8 cellular contexts compared by ENCODE assay signal in genomic region chr12:49188916-49189367, GRCh38. TPM values are rescaled to one million over a fixed set of nuclear protein-coding genes. Genes with fewer than 3 reads are reported as not detected.
DNase-seq lines count a peak whose midpoint lies in the region; ATAC-seq and TF ChIP-seq lines count a peak whose summit lies in the region.

TSS of gene TUBA1A (minus strand) at chr12:49189080. CDS start at chr12:49188979, 101 bp downstream.

- peak within 1 kb of the TSS; percentile 82 to 89 for H3K27ac ChIP-seq in liver (ENCODE audit: low read depth in 1 of 2, low read length in 2 of 2)

- H3K36me3 ChIP-seq in BJ (ENCODE audit: control insufficient read depth, insufficient read depth, low read length) (peaks cover 5% of the 10 kb centered on the region), liver (ENCODE audit: control insufficient read depth in 4 of 4, insufficient read depth in 3 of 4, low read depth in 1 of 4, low read length in 3 of 4) (peaks cover 0 to 3% (median 0%) of the 10 kb centered on the region in 4 donors)

- TF ChIP-seq RAD21 in liver (IDR thresholded peaks at IDR 0.05), result no peak

- peak; percentile 98 for DNase-seq in BJ (ENCODE audit: low read depth)
- peak; percentile 100 for DNase-seq in NCI-H69 (lab: John Stamatoyannopoulos, UW)
- peak; percentile 62 to 88 for DNase-seq in activated CD4-positive, alpha-beta T cell treated with anti-CD3 and anti-CD28 coated beads, Interleukin-2, amount 50 U/mL, for 24 hours (ENCODE audit: low read depth in 1 of 2, low spot score in 1 of 2)
- peak; percentile 99 to 100 for DNase-seq in dermis microvascular lymphatic vessel endothelial cell (ENCODE audit: low read depth in 2 of 2)
- peak; percentile 71 to 85 for DNase-seq in stimulated activated CD4-positive, alpha-beta T cell treated with anti-CD3 and anti-CD28 coated beads, Interleukin-4, amount 100 ng/mL, for 4 hours

- H3K27me3 ChIP-seq in BJ (ENCODE audit: control insufficient read depth, insufficient read depth, low read length) (no peaks in the 10 kb centered on the region), liver (ENCODE audit: control insufficient read depth in 4 of 4, insufficient read depth in 4 of 4, low read length in 3 of 4) (peaks cover 0 to 4% (median under 1%) of the 10 kb centered on the region in 4 donors)

- H3K9me3 ChIP-seq in liver (ENCODE audit: control insufficient read depth in 4 of 4, low read length in 3 of 4), result no peaks in the 10 kb centered on the region

- H3K4me3 ChIP-seq in BJ (ENCODE audit: low read depth, low read length) (peak within 1 kb of the TSS; percentile 97), liver (ENCODE audit: low read depth in 1 of 3, low read length in 3 of 3) (peak within 1 kb of the TSS; percentile 14 to 62 (median 52))

- ATAC-seq in GM19324 (IDR thresholded peaks at IDR 0.05; ENCODE audit: low FRiP score, unreplicated experiment), result peak; percentile 85
- peak; percentile 92 for ATAC-seq in HG03520 (IDR thresholded peaks at IDR 0.05; ENCODE audit: unreplicated experiment)

- H3K9ac ChIP-seq in liver (ENCODE audit: low read depth in 1 of 2, low read length in 2 of 2), result peak within 1 kb of the TSS; percentile 12 to 78

- WGBS in liver, result 2% methylated on average over 26 of the region's 26 CpGs

- no peak for TF ChIP-seq CTCF in BJ (IDR thresholded peaks at IDR 0.05; ENCODE audit: insufficient read depth, low read depth, low read length)
- TF ChIP-seq CTCF in liver (IDR thresholded peaks at IDR 0.05; ENCODE audit: low read depth, low read length, missing input control), result no peak

- peaks cover 0 to 14% (median 5%) of the 10 kb centered on the region in 4 donors for H3K4me1 ChIP-seq in liver (ENCODE audit: control insufficient read depth in 4 of 4, insufficient read depth in 4 of 4, low read length in 3 of 4)

- CTCF ChIA-PET in BJ (lab: Yijun Ruan, JAX), result interaction anchor here (0.6 to 2.4 kb wide), 10 partner anchors 35 to 131 kb away, joined by 3 to 7 read pairs (median 4); no protein-coding TSS in a partner anchor

- POLR2A ChIA-PET in BJ (lab: Charles Lee), result interaction anchor here (0.6 to 2.6 kb wide), 6 partner anchors 16 to 80 kb away, joined by 3 to 14 read pairs (median 4); partner anchors contain the start of gene TUBA1B

TF ChIP-seq in liver, 16 proteins besides CTCF, POLR2A, EP300 and RAD21:
- TF ChIP-seq NR2F2 (IDR thresholded peaks at IDR 0.05) (no peak), YY1 (IDR thresholded peaks at IDR 0.05) (peak; percentile 81), FOXA1 (IDR thresholded peaks at IDR 0.05) (no peak), ZBTB33 (IDR thresholded peaks at IDR 0.05) (no peak), HNF4A (conservative IDR thresholded peaks at IDR 0.05) (no peak), GABPA (IDR thresholded peaks at IDR 0.05 in 1 of 2, conservative IDR thresholded peaks at IDR 0.05 in 1 of 2) (no peak), FOXA2 (IDR thresholded peaks at IDR 0.05) (no peak), SP1 (IDR thresholded peaks at IDR 0.05) (peak; percentile 56), RXRA (IDR thresholded peaks at IDR 0.05) (no peak), ATF3 (IDR thresholded peaks at IDR 0.05) (no peak), TAF1 (conservative IDR thresholded peaks at IDR 0.05) (peak; percentile 76), MAX (IDR thresholded peaks at IDR 0.05) (no peak), HNF4G (IDR thresholded peaks at IDR 0.05) (no peak), JUND (IDR thresholded peaks at IDR 0.05) (peak; percentile 26 to 35), EGR1 (IDR thresholded peaks at IDR 0.05; ENCODE audit: low read depth in 2 of 2) (no peak), REST (IDR thresholded peaks at IDR 0.05) (no peak)

RNA-seq across cellular contexts. Expression of gene TUBA1A, which starts in this region (rescaled TPM):
- 616 and 820 TPM in 2 replicates for polyA plus RNA-seq in BJ (2011; rRNA removed)
- 327 and 570 TPM in 2 replicates for polyA minus RNA-seq in BJ (2011; rRNA and poly(A)+ RNA removed)
- 771 and 815 TPM in 2 replicates for total RNA-seq in dermis microvascular lymphatic vessel endothelial cell
- 10 to 100 TPM; 14.8 to 28.0 TPM for total RNA-seq in liver
- polyA plus RNA-seq in liver, result 10 to 100 TPM in 1 of 2 donors, 1 to 10 TPM in 1; 4.2 to 17.5 TPM

Comparison
In these comparisons a context has a peak if more than half of its experiments do, and no peak if none do; other contexts are left out.
1. Peak in every context shown above with its lines: DNase-seq, ATAC-seq, H3K4me3 ChIP-seq and H3K27ac ChIP-seq.
2. RNA of gene TUBA1A (total RNA-seq): 771 to 815 TPM in dermis microvascular lymphatic vessel endothelial cell; 14.8 to 28.0 TPM in liver; every median in the first group is over 10 times any median in the second.
3. RNA of gene TUBA1A (polyA plus RNA-seq): 616 to 820 TPM in BJ; 4.2 to 17.5 TPM in liver; every median in the first group is over 10 times any median in the second.